ENCODE assay signal across 11 cellular contexts in genomic region chr2:8606226-8606625, GRCh38.
DNase-seq lines count a peak whose midpoint lies in the region; ATAC-seq and TF ChIP-seq lines count a peak whose summit lies in the region.
"Had no signal": no experiment of that assay in that cellular context is flagged by ENCODE, and none has a peak within 500 bp of the region (broad histone marks: within the 10 kb centered on the region; RNA-seq: fewer than 3 reads in every experiment).

No MANE protein-coding gene starts in this region.

- H3K4me3 ChIP-seq in OCI-LY7 (ENCODE audit: low read depth, low read length, poor library complexity, severe bottlenecking), result no peak overlapping the region
- no peak overlapping the region for H3K4me3 ChIP-seq in SJCRH30
- H3K4me3 ChIP-seq: BLaER1 treated with 17β-estradiol and CSF1 and Interleukin-3, amounts not matched to agents 10 nM and 100 nM; testis had no signal

- H3K27ac ChIP-seq in OCI-LY7 (ENCODE audit: low read depth, low read length, poor library complexity, severe bottlenecking) (no peak overlapping the region), SJCRH30 (no peak overlapping the region)
- H3K27ac ChIP-seq: BLaER1 treated with 17β-estradiol and CSF1 and Interleukin-3, amounts not matched to agents 10 nM and 100 nM; testis had no signal

- intact Hi-C loops in OCI-LY7 (cut with micrococcal nuclease; ENCODE audit: unreplicated experiment), result no loop called here

- peak overlapping the region; percentile 41; the same call in 1 of the 2 replicates for H3K4me2 ChIP-seq in OCI-LY7 (ENCODE audit: low read length)
- H3K4me2 ChIP-seq: BLaER1 treated with 17β-estradiol and CSF1 and Interleukin-3, amounts not matched to agents 10 nM and 100 nM had no signal

- DNase-seq in OCI-LY7 (ENCODE audit: low spot score), result no peak
- DNase-seq in NCI-H128 (lab: John Stamatoyannopoulos, UW; ENCODE audit: unreplicated experiment), result no peak
- DNase-seq in dedifferentiated amniotic fluid mesenchymal stem cell (ENCODE audit: extremely low spot score), result no peak
- no peak for DNase-seq in SJCRH30
- no peak for DNase-seq in superior temporal gyrus (ENCODE audit: extremely low spot score)
- DNase-seq: naive B cell, testis had no signal

- 0 out of 2 replicates have a peak, but pooled peaks cover 2% of the 10 kb centered on the region for H3K9me3 ChIP-seq in OCI-LY7 (ENCODE audit: low read length)
- no peaks in the 10 kb centered on the region for H3K9me3 ChIP-seq in SJCRH30 (replicated peaks)
- H3K9me3 ChIP-seq: testis had no signal

- CTCF ChIA-PET in OCI-LY7 (lab: Charles Lee; ENCODE audit: unreplicated experiment), result no interaction called here

- BruUV-seq in OCI-LY7 (replicated peaks; lab: Mats Ljungman, UMichigan), result no TSS peak

- H3K9me2 ChIP-seq in OCI-LY7 (ENCODE audit: insufficient read depth, low read length), result no peaks in the 10 kb centered on the region

- H3K4me1 ChIP-seq in OCI-LY7 (ENCODE audit: insufficient read depth, low read length, poor library complexity, severe bottlenecking), result peaks cover 13% of the 10 kb centered on the region
- no peaks in the 10 kb centered on the region for H3K4me1 ChIP-seq in SJCRH30
- H3K4me1 ChIP-seq: testis had no signal

- H3K36me3 ChIP-seq in OCI-LY7 (ENCODE audit: insufficient read depth, low read length) (no peaks in the 10 kb centered on the region; the same call in 1 of the 2 replicates), SJCRH30 (no peaks in the 10 kb centered on the region)
- H3K36me3 ChIP-seq: BLaER1 treated with 17β-estradiol and CSF1 and Interleukin-3, amounts not matched to agents 10 nM and 100 nM had no signal

- ATAC-seq in GM18499 (IDR thresholded peaks at IDR 0.05; ENCODE audit: insufficient read depth, unreplicated experiment) (peak; percentile 83), GM19467 (IDR thresholded peaks at IDR 0.05; ENCODE audit: unreplicated experiment) (peak; percentile 96), HG02970 (IDR thresholded peaks at IDR 0.05; ENCODE audit: low FRiP score, unreplicated experiment) (peak; percentile 73)

- H2AFZ ChIP-seq in OCI-LY7 (ENCODE audit: low read length), result peak overlapping the region; percentile 58; the same call in 1 of the 2 replicates

- no peaks in the 10 kb centered on the region; the same call in 1 of the 2 replicates for H3K27me3 ChIP-seq in SJCRH30
- H3K27me3 ChIP-seq: testis had no signal

- H3K79me2 ChIP-seq in OCI-LY7 (ENCODE audit: insufficient read depth, low read depth, low read length), result no peaks in the 10 kb centered on the region

- no peaks in the 10 kb centered on the region for H4K20me1 ChIP-seq in OCI-LY7 (ENCODE audit: insufficient read depth, low read length)
- H4K20me1 ChIP-seq: BLaER1 treated with 17β-estradiol and CSF1 and Interleukin-3, amounts not matched to agents 10 nM and 100 nM had no signal

- TF ChIP-seq CTCF in OCI-LY7 (conservative IDR thresholded peaks at IDR 0.05; ENCODE audit: low read length), result no peak

- POLR2A ChIA-PET in OCI-LY7 (lab: Charles Lee), result interaction anchor here (0.9 to 1.0 kb wide), 3 partner anchors 32 to 50 kb away, joined by 3 to 4 read pairs (median 3); no protein-coding TSS in a partner anchor
